Comparison of ENCODE assay signal across 12 cellular contexts in the genomic region with DNA sequence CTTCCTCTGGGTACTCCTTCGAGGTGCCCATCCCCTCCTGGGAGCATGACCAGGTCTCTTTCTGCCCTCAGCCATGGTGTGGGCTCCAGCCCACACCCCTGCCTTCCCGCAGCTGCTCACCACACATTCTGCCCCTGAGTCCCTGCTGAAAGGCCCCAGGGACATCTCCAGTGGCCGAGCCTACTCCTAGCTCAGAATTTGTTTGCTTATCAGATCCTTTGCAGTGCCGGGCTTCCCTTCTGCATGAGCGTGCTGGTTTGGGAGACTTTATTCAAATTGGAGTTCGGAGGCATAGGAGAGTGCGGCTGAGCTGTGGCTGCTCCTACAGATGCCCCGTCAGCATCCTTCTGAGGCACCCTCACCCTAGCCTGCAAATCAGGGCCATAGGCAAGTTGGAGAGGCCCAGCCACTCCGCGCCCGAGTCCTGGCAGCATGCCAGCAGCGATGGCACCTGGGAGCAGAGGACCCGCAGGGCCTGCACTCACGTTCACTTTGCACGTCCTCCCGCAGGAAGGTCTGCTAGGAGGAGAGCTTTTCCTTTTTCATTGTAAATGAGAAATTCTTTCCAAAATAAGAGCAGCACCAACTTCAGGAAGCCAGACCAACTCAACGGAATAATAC.
"Had no signal": no experiment of that assay in that cellular context is flagged by ENCODE, and none has a peak within 500 bp of the region (broad histone marks: within the 10 kb centered on the region; RNA-seq: fewer than 3 reads in every experiment).

No MANE protein-coding gene starts in this region.

- H3K27me3 ChIP-seq: ascending aorta, thyroid gland, vagina had no signal

- H3K9me3 ChIP-seq: ascending aorta, thyroid gland, vagina had no signal

- H3K36me3 ChIP-seq: ascending aorta, thyroid gland, vagina had no signal

- H3K4me3 ChIP-seq: ascending aorta, dorsolateral prefrontal cortex, thyroid gland, vagina had no signal

- H3K27ac ChIP-seq: ascending aorta, dorsolateral prefrontal cortex, thyroid gland, vagina had no signal

- ATAC-seq: activated CD8-positive, alpha-beta T cell treated with anti-CD3 and anti-CD28 coated beads, Interleukin-2, amount 10 ng/mL, durations not matched to agents 7 days and 5 days; activated naive CD8-positive, alpha-beta T cell treated with anti-CD3 and anti-CD28 coated beads, Interleukin-2, amount 50 U/mL, for 24 hours; esophagus mucosa had no signal

- H3K4me1 ChIP-seq: ascending aorta, thyroid gland, vagina had no signal

- DNase-seq: activated CD4-positive, alpha-beta T cell treated with anti-CD3 and anti-CD28 coated beads for 48 hours; activated CD8-positive, alpha-beta memory T cell treated with anti-CD3 and anti-CD28 coated beads, Interleukin-2, amount 50 U/mL, for 48 hours; activated CD8-positive, alpha-beta T cell treated with anti-CD3 and anti-CD28 coated beads, Interleukin-2, amount 10 ng/mL, durations not matched to agents 7 days and 5 days; activated naive CD4-positive, alpha-beta T cell; activated naive CD8-positive, alpha-beta T cell treated with anti-CD3 and anti-CD28 coated beads, Interleukin-2, amount 50 U/mL, for 24 hours; dorsolateral prefrontal cortex; hippocampal formation; stimulated activated CD4-positive, alpha-beta T cell treated with anti-CD3 and anti-CD28 coated beads, Interleukin-15, amount 100 ng/mL, for 24 hours; thyroid gland had no signal
